Comparison of ENCODE assay signal across 27 cellular contexts in the genomic region with DNA sequence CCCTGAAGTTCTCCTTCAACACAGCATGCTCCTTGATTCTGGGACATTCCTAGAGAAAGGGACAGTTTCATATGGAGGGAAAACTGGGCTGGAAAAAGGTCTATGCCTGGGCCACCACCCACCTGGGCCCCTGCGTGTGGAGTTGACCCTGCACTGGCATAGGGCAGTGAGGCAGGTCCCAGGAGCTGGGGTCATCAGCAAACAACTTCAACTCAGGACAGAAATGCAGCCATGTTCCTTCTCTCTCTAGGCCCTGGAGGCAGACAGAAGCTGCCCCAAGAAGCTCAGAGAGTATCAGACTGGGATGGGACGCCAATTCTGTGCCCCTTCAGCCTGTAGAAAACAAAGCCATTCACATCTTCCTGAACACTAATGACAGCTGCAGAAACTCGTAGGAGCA.
"Had no signal": no experiment of that assay in that cellular context is flagged by ENCODE, and none has a peak within 500 bp of the region (broad histone marks: within the 10 kb centered on the region; RNA-seq: fewer than 3 reads in every experiment).

No MANE protein-coding gene starts in this region.

- H3K36me3 ChIP-seq: breast epithelium, MG63 had no signal

- DNase-seq: activated CD4-positive, alpha-beta T cell treated with anti-CD3 and anti-CD28 coated beads, Interleukin-2, amount 50 U/mL, for 1 hour; activated CD4-positive, CD25-positive, alpha-beta regulatory T cell; activated effector memory CD4-positive, alpha-beta T cell treated with Interleukin-2 at 50 U/mL for 16 hours; activated naive CD4-positive, alpha-beta T cell; activated T-cell treated with anti-CD3 and anti-CD28 coated beads, Interleukin-2, amount 50 U/mL, for 24 hours; aorta; caudate nucleus; MG63; MV-4-11; NCI-H1092 treated with DMSO at 0.1 percent for 48 hours; NCI-H1417 treated with DMSO at 0.1 percent for 48 hours; NCI-H1694; NCI-H2029; NCI-H2107; NCI-H2171 treated with DMSO at 0.1 percent for 48 hours; NCI-H226; NCI-H774; RPMI8226; T-cell; T-helper 2 cell; T1000 had no signal

- H3K27me3 ChIP-seq: breast epithelium, MG63 had no signal

- H3K27ac ChIP-seq: breast epithelium, SK-N-MC, VCaP had no signal

- H3K9me3 Mint-ChIP-seq: activated naive CD4-positive, alpha-beta T cell treated with anti-CD3 and anti-CD28 coated beads, Interleukin-2, amount 50 U/mL, for 24 hours had no signal

- H3K36me3 Mint-ChIP-seq: activated naive CD4-positive, alpha-beta T cell treated with anti-CD3 and anti-CD28 coated beads, Interleukin-2, amount 50 U/mL, for 24 hours; T-cell had no signal

- H3K4me3 Mint-ChIP-seq: activated naive CD4-positive, alpha-beta T cell treated with anti-CD3 and anti-CD28 coated beads, Interleukin-2, amount 50 U/mL, for 24 hours; activated T-cell treated with anti-CD3 and anti-CD28 coated beads, Interleukin-2, amount 50 U/mL, for 24 hours; activated T-helper 1 cell treated with anti-CD3 and anti-CD28 coated beads, Interleukin-12 subunit alpha, Interleukin-12 subunit beta, Interleukin-2, Interleukin-4 antibody, amounts not matched to agents 30 ng/mL and 10 ng/mL and 1 ng/mL, durations not matched to agents 14 hours and 24 hours and 36 hours; T-cell had no signal

- H3K27ac Mint-ChIP-seq: activated naive CD4-positive, alpha-beta T cell treated with anti-CD3 and anti-CD28 coated beads, Interleukin-2, amount 50 U/mL, for 24 hours; activated T-cell treated with anti-CD3 and anti-CD28 coated beads, Interleukin-2, amount 50 U/mL, for 24 hours; activated T-helper 1 cell treated with anti-CD3 and anti-CD28 coated beads, Interleukin-12 subunit alpha, Interleukin-12 subunit beta, Interleukin-2, Interleukin-4 antibody, amounts not matched to agents 30 ng/mL and 10 ng/mL and 1 ng/mL, durations not matched to agents 14 hours and 24 hours and 36 hours; T-cell had no signal

- H3K27me3 Mint-ChIP-seq: activated naive CD4-positive, alpha-beta T cell treated with anti-CD3 and anti-CD28 coated beads, Interleukin-2, amount 50 U/mL, for 24 hours; activated T-cell treated with anti-CD3 and anti-CD28 coated beads, Interleukin-2, amount 50 U/mL, for 24 hours had no signal

- ATAC-seq: Right ventricle myocardium inferior, T-cell had no signal

- H3K4me3 ChIP-seq: breast epithelium, MG63, SK-N-MC had no signal

- H3K4me1 ChIP-seq: breast epithelium had no signal
